Comparison of ENCODE assay signal across 24 cellular contexts in genomic region chr4:7004331-7004730, GRCh38. TPM values are rescaled to one million over a fixed set of nuclear protein-coding genes. Genes with fewer than 3 reads are reported as not detected.
DNase-seq lines count a peak whose midpoint lies in the region; ATAC-seq, FAIRE-seq and TF ChIP-seq lines count a peak whose summit lies in the region.
"Had no signal": no experiment of that assay in that cellular context is flagged by ENCODE, and none has a peak within 500 bp of the region (broad histone marks: within the 10 kb centered on the region; RNA-seq: fewer than 3 reads in every experiment).

No MANE protein-coding gene starts in this region.

- H3K4me1 Mint-ChIP-seq in immature natural killer cell = peaks cover 0 to 1% of the 10 kb centered on the region in 2 donors
- H3K4me1 Mint-ChIP-seq: activated B cell treated with CpG ODN at 0.5 μM for 24 hours had no signal

- no peak for TF ChIP-seq CTCF in AG09309 (IDR thresholded peaks at IDR 0.05; ENCODE audit: control insufficient read depth, insufficient read depth, low read depth, low read length, missing control alignments)
- TF ChIP-seq CTCF in RWPE1 (conservative IDR thresholded peaks at IDR 0.05; ENCODE audit: low read depth) = no peak

- H3K4me3 Mint-ChIP-seq in immature natural killer cell = no peak overlapping the region
- H3K4me3 Mint-ChIP-seq: activated B cell treated with CpG ODN at 0.5 μM for 24 hours; CD8-positive, alpha-beta T cell; HFFc6; neural progenitor cell had no signal

- CTCF ChIA-PET in RWPE1 (lab: Yijun Ruan, JAX) = interaction anchor here (0.6 kb wide), 1 partner anchor 559 kb away, joined by 3 read pairs; no protein-coding TSS in a partner anchor

- peaks cover 0 to 7% (median 2%) of the 10 kb centered on the region in 3 donors for H3K27me3 Mint-ChIP-seq in immature natural killer cell (ENCODE audit: low read depth in 3 of 3)
- H3K27me3 Mint-ChIP-seq: activated B cell treated with CpG ODN at 0.5 μM for 24 hours had no signal

- POLR2A ChIA-PET in RWPE1 (lab: Yijun Ruan, JAX; ENCODE audit: low non-redundant PET) = interaction anchor here (1.6 kb wide), 1 partner anchor 18 kb away, joined by 4 read pairs; no protein-coding TSS in a partner anchor

- H3K36me3 Mint-ChIP-seq in immature natural killer cell = peaks cover 15 to 55% (median 34%) of the 10 kb centered on the region in 3 donors

- H3K4me3 ChIP-seq in AG09309 (ENCODE audit: control insufficient read depth, low read depth, low read length) = no peak overlapping the region
- H3K4me3 ChIP-seq: MG63, neural progenitor cell, right atrium auricular region had no signal

- DNase-seq in AG09309 (ENCODE audit: low read depth) (peak; percentile 86), RWPE1 (ENCODE audit: low spot score) (peak; percentile 66), epithelial cell of prostate (ENCODE audit: low read depth, low spot score) (peak; percentile 75), non-pigmented ciliary epithelial cell (ENCODE audit: low read depth) (peak; percentile 72), immature natural killer cell (no peak), H54 (ENCODE audit: insufficient read length, low spot score) (no peak)
- DNase-seq: activated B cell treated with CpG ODN at 0.5 μM for 24 hours; activated gamma-delta T cell treated with Interleukin-2 at 50 U/mL for 16 hours; aorta; CD8-positive, alpha-beta T cell; cortex of kidney; DMS79; HFFc6; hippocampal formation; MG63; NCI-H1694; NCI-H446; SHP77; stimulated activated CD4-positive, alpha-beta T cell treated with anti-CD3 and anti-CD28 coated beads, Interleukin-1b, Interleukin-23, amount 100 ng/mL, for 48 hours; T-helper 2 cell had no signal

- H3K27ac Mint-ChIP-seq in immature natural killer cell = peak overlapping the region in 1 of 6 donors; percentile 49
- H3K27ac Mint-ChIP-seq: activated B cell treated with CpG ODN at 0.5 μM for 24 hours; CD8-positive, alpha-beta T cell; neural progenitor cell had no signal

- ATAC-seq in GM21717 (IDR thresholded peaks at IDR 0.05; ENCODE audit: unreplicated experiment) = no peak
- no peak for ATAC-seq in HG02840 (IDR thresholded peaks at IDR 0.05; ENCODE audit: low FRiP score, unreplicated experiment)
- ATAC-seq: CD8-positive, alpha-beta T cell had no signal

- peak overlapping the region; percentile 84 for H3K27ac ChIP-seq in RWPE1
- H3K27ac ChIP-seq in epithelial cell of prostate = peak overlapping the region; percentile 100
- H3K27ac ChIP-seq: neural progenitor cell, right atrium auricular region had no signal

- no peak for TF ChIP-seq POLR2A in H54 (IDR thresholded peaks at IDR 0.05; ENCODE audit: low read depth, low read length)

- no peak for FAIRE-seq in H54 (lab: Jason Lieb, UNC)

- no peaks in the 10 kb centered on the region for H3K9me3 Mint-ChIP-seq in immature natural killer cell
- H3K9me3 Mint-ChIP-seq: activated B cell treated with CpG ODN at 0.5 μM for 24 hours; CD8-positive, alpha-beta T cell; HFFc6; neural progenitor cell had no signal

RNA-seq across cellular contexts. Expression of gene TADA2B, which starts 38.8 kb away (rescaled TPM):
- polyA plus RNA-seq in immature natural killer cell = 1 to 10 TPM; 2.1 to 3.9 (median 3.0) TPM

Comparison
In these comparisons a context has a peak if more than half of its experiments do, and no peak if none do; other contexts are left out.
1. DNase-seq: peak in AG09309 (single experiment), RWPE1 (single experiment), epithelial cell of prostate (single experiment) and non-pigmented ciliary epithelial cell (single experiment); none in immature natural killer cell (0 of 3) and H54 (single experiment).